ENCODE assay signal across 8 cellular contexts in the genomic region with DNA sequence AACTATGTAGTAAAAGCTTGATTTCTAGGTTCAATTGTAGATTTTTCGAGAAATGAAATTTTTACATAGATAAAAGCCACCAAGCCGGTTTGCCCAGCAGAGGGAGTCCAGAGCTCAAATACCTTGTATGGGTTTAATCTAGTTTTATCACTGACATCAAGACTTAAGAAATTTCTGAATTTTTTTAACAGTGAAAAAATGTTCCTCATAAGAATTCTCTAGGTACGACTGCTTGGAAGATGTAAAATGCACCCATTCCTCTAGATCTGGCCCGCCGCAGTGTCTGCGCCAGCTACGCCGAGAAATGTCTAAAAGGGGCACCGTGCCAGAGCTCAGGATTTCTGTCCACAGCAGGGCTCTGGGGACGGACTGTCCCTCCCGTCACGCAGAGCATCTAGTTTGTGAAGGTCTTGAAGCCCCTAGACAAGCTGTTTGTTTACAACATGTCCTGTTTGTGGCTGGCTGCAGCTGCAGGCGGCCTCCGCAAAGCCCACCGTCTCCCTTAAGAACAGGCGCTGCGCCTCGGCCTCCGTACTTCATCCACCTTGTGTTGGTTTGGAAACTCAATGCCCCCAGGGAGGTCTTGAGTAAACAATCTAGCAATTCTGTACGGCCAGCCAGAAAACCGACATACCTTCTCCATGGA. TPM values are rescaled to one million over a fixed set of nuclear protein-coding genes. Genes with fewer than 3 reads are reported as not detected.
DNase-seq lines count a peak whose midpoint lies in the region; ATAC-seq and TF ChIP-seq lines count a peak whose summit lies in the region.

No MANE protein-coding gene starts in this region.

- H3K27ac Mint-ChIP-seq in activated CD8-positive, alpha-beta T cell treated with anti-CD3 and anti-CD28 coated beads, Interleukin-2, amount 10 ng/mL, durations not matched to agents 7 days and 5 days, result no peak overlapping the region
- H3K27ac Mint-ChIP-seq in T-helper 2 cell treated with Interferon-gamma antibody and Interleukin-4, amounts not matched to agents 5 μg/mL and 100 μg/mL, for 36 hours, result no peak overlapping the region

- TF ChIP-seq POLR2A in heart left ventricle (IDR thresholded peaks at IDR 0.05), result no peak

- H3K4me3 Mint-ChIP-seq in activated CD8-positive, alpha-beta T cell treated with anti-CD3 and anti-CD28 coated beads, Interleukin-2, amount 10 ng/mL, durations not matched to agents 7 days and 5 days, result no peak overlapping the region
- H3K4me3 Mint-ChIP-seq in T-helper 2 cell treated with Interferon-gamma antibody and Interleukin-4, amounts not matched to agents 5 μg/mL and 100 μg/mL, for 36 hours, result no peak overlapping the region

- H3K4me3 ChIP-seq in HFF-Myc (replicated peaks; ENCODE audit: low read depth, low read length), result no peak overlapping the region
- H3K4me3 ChIP-seq in heart left ventricle, result no peak overlapping the region

- no peaks in the 10 kb centered on the region for H3K27me3 Mint-ChIP-seq in activated CD8-positive, alpha-beta T cell treated with anti-CD3 and anti-CD28 coated beads, Interleukin-2, amount 10 ng/mL, durations not matched to agents 7 days and 5 days (ENCODE audit: low read depth)
- H3K27me3 Mint-ChIP-seq in T-helper 2 cell treated with Interferon-gamma antibody and Interleukin-4, amounts not matched to agents 5 μg/mL and 100 μg/mL, for 36 hours (ENCODE audit: low read depth), result no peaks in the 10 kb centered on the region

- no peaks in the 10 kb centered on the region for H3K4me1 Mint-ChIP-seq in activated CD8-positive, alpha-beta T cell treated with anti-CD3 and anti-CD28 coated beads, Interleukin-2, amount 10 ng/mL, durations not matched to agents 7 days and 5 days (ENCODE audit: low read depth)
- no peaks in the 10 kb centered on the region for H3K4me1 Mint-ChIP-seq in T-helper 2 cell treated with Interferon-gamma antibody and Interleukin-4, amounts not matched to agents 5 μg/mL and 100 μg/mL, for 36 hours (ENCODE audit: low read depth)

- CTCF ChIA-PET in activated CD8-positive, alpha-beta T cell treated with anti-CD3 and anti-CD28 coated beads, Interleukin-2, amount 10 ng/mL, durations not matched to agents 7 days and 5 days (lab: Charles Lee), result interaction anchor here (0.6 to 2.2 kb wide), 20 partner anchors 9 to 859 kb away, joined by 3 to 38 read pairs (median 4); a partner anchor contains a TSS

- no peak overlapping the region for H3K27ac ChIP-seq in heart left ventricle

- H3K36me3 ChIP-seq in heart left ventricle, result peaks cover 0 to 100% (median 96%) of the 10 kb centered on the region in 9 donors

- intact Hi-C loops in heart left ventricle (cut with DNase I), result loop anchor here in 9 of 10 donors (2.0 to 10.0 kb wide), 9 partner anchors 75 to 220 kb away; a partner anchor contains a TSS

- H3K36me3 Mint-ChIP-seq in activated CD8-positive, alpha-beta T cell treated with anti-CD3 and anti-CD28 coated beads, Interleukin-2, amount 10 ng/mL, durations not matched to agents 7 days and 5 days (ENCODE audit: low read depth), result no peaks in the 10 kb centered on the region
- peaks cover 5% of the 10 kb centered on the region for H3K36me3 Mint-ChIP-seq in T-helper 2 cell treated with Interferon-gamma antibody and Interleukin-4, amounts not matched to agents 5 μg/mL and 100 μg/mL, for 36 hours (ENCODE audit: low read depth)

- H3K9me3 Mint-ChIP-seq in activated CD8-positive, alpha-beta T cell treated with anti-CD3 and anti-CD28 coated beads, Interleukin-2, amount 10 ng/mL, durations not matched to agents 7 days and 5 days (ENCODE audit: insufficient read depth), result no peaks in the 10 kb centered on the region
- H3K9me3 Mint-ChIP-seq in T-helper 2 cell treated with Interferon-gamma antibody and Interleukin-4, amounts not matched to agents 5 μg/mL and 100 μg/mL, for 36 hours, result no peaks in the 10 kb centered on the region

- TF ChIP-seq CTCF in HFF-Myc (IDR thresholded peaks at IDR 0.05; ENCODE audit: low read depth, low read length, missing control alignments) (peak; percentile 71), heart left ventricle (IDR thresholded peaks at IDR 0.05) (peak; percentile 49 to 79 (median 66))

- H3K4me1 ChIP-seq in heart left ventricle, result peaks cover 0 to 6% (median 0%) of the 10 kb centered on the region in 12 donors

- ATAC-seq in activated CD8-positive, alpha-beta T cell treated with anti-CD3 and anti-CD28 coated beads, Interleukin-2, amount 10 ng/mL, durations not matched to agents 7 days and 5 days, result no peak
- ATAC-seq in heart left ventricle (no peak), GM21423 (IDR thresholded peaks at IDR 0.05; ENCODE audit: unreplicated experiment) (no peak)

- 70 to 85% (median 81%) methylated on average over 21 of the region's 21 CpGs for WGBS in heart left ventricle, 4 donors

- H3K9me3 ChIP-seq in heart left ventricle, result no peaks in the 10 kb centered on the region

- DNase-seq in AML-193 (lab: John Stamatoyannopoulos, UW), result peak; percentile 5 to 56
- DNase-seq in HFF-Myc (ENCODE audit: extremely low read depth, low read depth), result no peak
- DNase-seq in activated CD8-positive, alpha-beta T cell treated with anti-CD3 and anti-CD28 coated beads, Interleukin-2, amount 10 ng/mL, durations not matched to agents 7 days and 5 days, result peak; percentile 39
- no peak for DNase-seq in heart left ventricle
- DNase-seq in stimulated activated naive CD4-positive, alpha-beta T cell (lab: John Stamatoyannopoulos, UW), result peak in 4 of 6 experiments; percentile 10 to 32 (median 22)
- DNase-seq in activated effector memory CD4-positive, alpha-beta T cell treated with anti-CD3 and anti-CD28 coated beads, Interleukin-2, amount 50 U/mL, for 16 hours, result no peak
- DNase-seq in T-helper 2 cell treated with Interferon-gamma antibody and Interleukin-4, amounts not matched to agents 5 μg/mL and 100 μg/mL, for 36 hours (ENCODE audit: low spot score), result no peak

- POLR2A ChIA-PET in activated CD8-positive, alpha-beta T cell treated with anti-CD3 and anti-CD28 coated beads, Interleukin-2, amount 10 ng/mL, durations not matched to agents 7 days and 5 days (lab: Charles Lee), result no interaction called here

- no peaks in the 10 kb centered on the region for H3K27me3 ChIP-seq in heart left ventricle

RNA-seq across cellular contexts. Expression of a gene that starts 24.8 kb away (rescaled TPM):
- total RNA-seq in activated CD8-positive, alpha-beta T cell treated with anti-CD3 and anti-CD28 coated beads, Interleukin-2, amount 10 ng/mL, durations not matched to agents 7 days and 5 days, result 10 to 100 TPM; 40.2 to 45.3 TPM
- 100 to 1,000 TPM in 7 of 9 donors, 10 to 100 TPM in 2; 70.7 to 194 (median 116) TPM for total RNA-seq in heart left ventricle
- 100 to 1,000 TPM in 1 of 2 donors, 10 to 100 TPM in 1; 82.4 to 263 TPM for polyA plus RNA-seq in heart left ventricle

RNA-seq across cellular contexts. Expression of a gene that starts 33.4 kb away (rescaled TPM):
- 10 to 100 TPM; 29.3 to 30.1 TPM for total RNA-seq in activated CD8-positive, alpha-beta T cell treated with anti-CD3 and anti-CD28 coated beads, Interleukin-2, amount 10 ng/mL, durations not matched to agents 7 days and 5 days
- total RNA-seq in heart left ventricle, result 100 to 1,000 TPM in 1 of 9 donors, 10 to 100 TPM in 8; 55.5 to 130 (median 71.9) TPM
- polyA plus RNA-seq in heart left ventricle, result 10 to 100 TPM; 20.0 to 28.8 TPM

Comparison
In these comparisons a context has a peak if more than half of its experiments do, and no peak if none do; other contexts are left out.
1. DNase-seq: peak in AML-193 (2 of 2), activated CD8-positive, alpha-beta T cell treated with anti-CD3 and anti-CD28 coated beads, Interleukin-2, amount 10 ng/mL, durations not matched to agents 7 days and 5 days (single experiment) and stimulated activated naive CD4-positive, alpha-beta T cell (4 of 6); none in HFF-Myc (single experiment), heart left ventricle (0 of 5), activated effector memory CD4-positive, alpha-beta T cell treated with anti-CD3 and anti-CD28 coated beads, Interleukin-2, amount 50 U/mL, for 16 hours (single experiment) and T-helper 2 cell treated with Interferon-gamma antibody and Interleukin-4, amounts not matched to agents 5 μg/mL and 100 μg/mL, for 36 hours (single experiment).